ENCODE assay signal across 8 cellular contexts in the genomic region with DNA sequence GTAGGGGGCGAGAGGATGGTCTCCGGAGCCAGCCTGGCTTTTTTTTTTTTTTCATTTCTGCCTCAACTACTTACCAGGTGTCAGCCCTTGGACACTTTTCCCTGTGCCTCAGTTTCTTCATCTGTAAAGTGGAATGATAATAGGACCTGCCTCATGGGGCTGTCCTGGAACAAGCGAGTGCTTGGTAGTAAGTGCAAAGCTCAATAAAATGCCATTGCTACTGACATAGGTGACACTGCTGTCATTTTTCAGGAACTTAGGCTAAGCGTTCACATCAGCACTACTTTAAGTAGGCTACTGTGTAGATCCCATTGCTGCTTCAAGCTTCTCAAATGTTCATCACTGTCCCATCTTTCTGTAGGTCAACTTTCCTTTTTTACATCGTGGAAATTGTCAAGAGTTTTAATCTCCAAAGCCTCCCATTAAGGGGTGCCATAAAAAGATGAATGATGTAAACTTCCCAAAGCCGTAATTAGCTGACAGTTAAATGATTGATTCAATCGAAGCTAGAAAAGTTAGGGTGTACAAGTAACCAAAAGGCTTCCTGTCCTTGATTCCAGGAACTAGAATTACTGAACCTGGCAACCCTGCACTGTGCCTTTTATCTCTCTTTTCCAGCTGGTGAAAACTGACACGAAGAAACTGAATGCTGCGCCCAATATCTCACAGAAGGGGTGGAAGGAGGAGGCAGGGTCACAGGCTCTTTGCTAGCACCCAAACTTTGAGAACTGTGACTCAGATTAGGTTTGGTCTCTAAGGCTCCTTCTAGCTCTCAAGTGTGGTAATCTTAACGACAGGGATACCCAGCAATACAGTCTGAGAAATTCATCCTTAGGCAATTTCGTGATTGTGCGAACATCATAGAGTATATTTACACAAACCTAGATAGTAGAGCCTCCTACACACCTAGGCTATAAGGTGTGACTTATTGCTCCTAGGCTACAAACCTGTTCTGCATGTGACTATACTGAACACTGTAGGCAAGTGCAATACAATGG. TPM values are rescaled to one million over a fixed set of nuclear protein-coding genes. Genes with fewer than 3 reads are reported as not detected.
A peak's percentile ranks its signal among the peaks of the same experiment; 100 is the strongest.
DNase-seq lines count a peak whose midpoint lies in the region; ATAC-seq and TF ChIP-seq lines count a peak whose summit lies in the region.

No MANE protein-coding gene starts in this region.

- H3K4me3 ChIP-seq in BJ (ENCODE audit: low read depth, low read length) = peak overlapping the region; percentile 63

- H3K27me3 Mint-ChIP-seq in WTC11 (ENCODE audit: low read depth) (no peaks in the 10 kb centered on the region; the same call in 1 of the 2 replicates), glutamatergic neuron (ENCODE audit: unreplicated experiment) (no peaks in the 10 kb centered on the region)

- CTCF ChIA-PET in BJ (lab: Yijun Ruan, JAX) = interaction anchor here (0.7 to 0.8 kb wide), 2 partner anchors 11 to 26 kb away, joined by 3 to 5 read pairs; no protein-coding TSS in a partner anchor
- CTCF ChIA-PET in WTC11 (lab: Charles Lee) = interaction anchor here (0.6 to 1.3 kb wide), 3 partner anchors 58 to 145 kb away, joined by 3 to 6 read pairs (median 3); no protein-coding TSS in a partner anchor

- DNase-seq in BJ (ENCODE audit: low read depth) (no peak), WTC11 (ENCODE audit: low spot score) (no peak), glutamatergic neuron (no peak), putamen (ENCODE audit: low spot score) (peak; percentile 17), NCI-H2227 treated with DMSO at 0.1 percent for 48 hours (lab: John Stamatoyannopoulos, UW) (no peak), glomerular visceral epithelial cell (ENCODE audit: extremely low spot score) (no peak)

- no peaks in the 10 kb centered on the region for H3K27me3 ChIP-seq in BJ (ENCODE audit: control insufficient read depth, insufficient read depth, low read length)

- H3K36me3 ChIP-seq in BJ (ENCODE audit: control insufficient read depth, insufficient read depth, low read length) = no peaks in the 10 kb centered on the region

- H3K4me3 Mint-ChIP-seq in WTC11 (peak overlapping the region; percentile 81), glutamatergic neuron (ENCODE audit: unreplicated experiment) (peak overlapping the region; percentile 84)

- H3K27ac Mint-ChIP-seq in WTC11 (peak overlapping the region; percentile 70; the same call in 1 of the 2 replicates), glutamatergic neuron (ENCODE audit: unreplicated experiment) (peak overlapping the region; percentile 48)

- ATAC-seq in HG02759 (IDR thresholded peaks at IDR 0.05; ENCODE audit: unreplicated experiment) (peak; percentile 1), WTC11 (no peak), HG03139 (IDR thresholded peaks at IDR 0.05; ENCODE audit: unreplicated experiment) (no peak)

- POLR2A ChIA-PET in BJ (lab: Charles Lee) (no interaction called here), WTC11 (lab: Charles Lee) (no interaction called here)

- peaks cover 25% of the 10 kb centered on the region for H3K4me1 Mint-ChIP-seq in WTC11
- peaks cover 4% of the 10 kb centered on the region for H3K4me1 Mint-ChIP-seq in glutamatergic neuron (ENCODE audit: low read depth, unreplicated experiment)

- TF ChIP-seq CTCF in BJ (IDR thresholded peaks at IDR 0.05; ENCODE audit: insufficient read depth, low read depth, low read length) = no peak
- TF ChIP-seq CTCF in WTC11 (IDR thresholded peaks at IDR 0.05) = no peak
- TF ChIP-seq CTCF in glutamatergic neuron (IDR thresholded peaks at IDR 0.05; ENCODE audit: partially characterized antibody, unreplicated experiment) = no peak

- no peaks in the 10 kb centered on the region for H3K36me3 Mint-ChIP-seq in WTC11
- no peaks in the 10 kb centered on the region for H3K36me3 Mint-ChIP-seq in glutamatergic neuron (ENCODE audit: unreplicated experiment)

- H3K9me3 Mint-ChIP-seq in WTC11 = peaks cover 2% of the 10 kb centered on the region; the same call in 1 of the 2 replicates
- peaks cover 2% of the 10 kb centered on the region for H3K9me3 Mint-ChIP-seq in glutamatergic neuron (ENCODE audit: unreplicated experiment)

TF ChIP-seq in WTC11, 78 proteins besides CTCF, POLR2A, EP300 and RAD21:
- TF ChIP-seq, protein P1, sequence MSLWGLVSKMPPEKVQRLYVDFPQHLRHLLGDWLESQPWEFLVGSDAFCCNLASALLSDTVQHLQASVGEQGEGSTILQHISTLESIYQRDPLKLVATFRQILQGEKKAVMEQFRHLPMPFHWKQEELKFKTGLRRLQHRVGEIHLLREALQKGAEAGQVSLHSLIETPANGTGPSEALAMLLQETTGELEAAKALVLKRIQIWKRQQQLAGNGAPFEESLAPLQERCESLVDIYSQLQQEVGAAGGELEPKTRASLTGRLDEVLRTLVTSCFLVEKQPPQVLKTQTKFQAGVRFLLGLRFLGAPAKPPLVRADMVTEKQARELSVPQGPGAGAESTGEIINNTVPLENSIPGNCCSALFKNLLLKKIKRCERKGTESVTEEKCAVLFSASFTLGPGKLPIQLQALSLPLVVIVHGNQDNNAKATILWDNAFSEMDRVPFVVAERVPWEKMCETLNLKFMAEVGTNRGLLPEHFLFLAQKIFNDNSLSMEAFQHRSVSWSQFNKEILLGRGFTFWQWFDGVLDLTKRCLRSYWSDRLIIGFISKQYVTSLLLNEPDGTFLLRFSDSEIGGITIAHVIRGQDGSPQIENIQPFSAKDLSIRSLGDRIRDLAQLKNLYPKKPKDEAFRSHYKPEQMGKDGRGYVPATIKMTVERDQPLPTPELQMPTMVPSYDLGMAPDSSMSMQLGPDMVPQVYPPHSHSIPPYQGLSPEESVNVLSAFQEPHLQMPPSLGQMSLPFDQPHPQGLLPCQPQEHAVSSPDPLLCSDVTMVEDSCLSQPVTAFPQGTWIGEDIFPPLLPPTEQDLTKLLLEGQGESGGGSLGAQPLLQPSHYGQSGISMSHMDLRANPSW (CRISPR knock-in tag; conservative IDR thresholded peaks at IDR 0.05; ENCODE audit: low read depth) = no peak
- TF ChIP-seq FOXP1 (CRISPR knock-in tag; IDR thresholded peaks at IDR 0.05; ENCODE audit: borderline replicate concordance) = no peak
- TF ChIP-seq, protein P2, sequence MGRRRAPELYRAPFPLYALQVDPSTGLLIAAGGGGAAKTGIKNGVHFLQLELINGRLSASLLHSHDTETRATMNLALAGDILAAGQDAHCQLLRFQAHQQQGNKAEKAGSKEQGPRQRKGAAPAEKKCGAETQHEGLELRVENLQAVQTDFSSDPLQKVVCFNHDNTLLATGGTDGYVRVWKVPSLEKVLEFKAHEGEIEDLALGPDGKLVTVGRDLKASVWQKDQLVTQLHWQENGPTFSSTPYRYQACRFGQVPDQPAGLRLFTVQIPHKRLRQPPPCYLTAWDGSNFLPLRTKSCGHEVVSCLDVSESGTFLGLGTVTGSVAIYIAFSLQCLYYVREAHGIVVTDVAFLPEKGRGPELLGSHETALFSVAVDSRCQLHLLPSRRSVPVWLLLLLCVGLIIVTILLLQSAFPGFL (CRISPR knock-in tag; IDR thresholded peaks at IDR 0.05; ENCODE audit: borderline replicate concordance) = no peak

RNA-seq across cellular contexts. Expression of a gene that starts 0.9 kb away (rescaled TPM):
- polyA plus RNA-seq in BJ (2011; rRNA removed) = 7.7 and 9.2 TPM in 2 replicates
- polyA minus RNA-seq in BJ (2011; rRNA and poly(A)+ RNA removed) = 5.3 and 5.8 TPM in 2 replicates
- total RNA-seq in WTC11 (2021) = 19.5 to 21.4 TPM (median 20.1 TPM) in 3 replicates
- total RNA-seq in glutamatergic neuron (ENCODE audit: unreplicated experiment) = 13.3 TPM
